Comparison of ENCODE assay signal across 23 cellular contexts in genomic region chr12:2768224-2768961, GRCh38.
"Had no signal": no experiment of that assay in that cellular context is flagged by ENCODE, and none has a peak within 500 bp of the region (broad histone marks: within the 10 kb centered on the region; RNA-seq: fewer than 3 reads in every experiment).

No MANE protein-coding gene starts in this region.

- ATAC-seq: gastrocnemius medialis; left cardiac atrium; naive thymus-derived CD4-positive, alpha-beta T cell; psoas muscle; stimulated activated naive B cell treated with anti-CD40 and anti-IgM and Interleukin-4, amounts not matched to agents 10 μg/mL and 1 μg/mL and 100 μg/mL, for 72 hours had no signal

- H3K27me3 ChIP-seq: colonic mucosa, dorsolateral prefrontal cortex, gastrocnemius medialis, stomach, thyroid gland had no signal

- FAIRE-seq: islet of Langerhans had no signal

- H3K79me2 ChIP-seq: parathyroid adenoma had no signal

- H3K27ac ChIP-seq: colonic mucosa, dorsolateral prefrontal cortex, gastrocnemius medialis, parathyroid adenoma, psoas muscle, stomach, thyroid gland had no signal

- DNase-seq: activated CD4-positive, alpha-beta T cell treated with anti-CD3 and anti-CD28 coated beads for 4 hours; activated CD4-positive, alpha-beta T cell treated with anti-CD3 and anti-CD28 coated beads, Interleukin-2, amount 50 U/mL, for 4 hours; activated gamma-delta T cell treated with Interleukin-2 at 50 U/mL for 16 hours; activated T-cell treated with anti-CD3 and anti-CD28 coated beads, Interleukin-2, amount 50 U/mL, for 1 hour; anterior cingulate cortex; cerebellar nuclear complex; colonic mucosa; dorsolateral prefrontal cortex; effector memory CD4-positive, alpha-beta T cell; gastrocnemius medialis; glutamatergic neuron; left cardiac atrium; midbrain; naive thymus-derived CD4-positive, alpha-beta T cell; nucleus accumbens; psoas muscle; stimulated activated CD4-positive, alpha-beta T cell treated with anti-CD3 and anti-CD28 coated beads, Interleukin-2, amount 100 ng/mL, for 24 hours; stimulated activated naive B cell treated with anti-CD40 and anti-IgM and Interleukin-4, amounts not matched to agents 10 μg/mL and 1 μg/mL and 100 μg/mL, for 72 hours; stomach; thyroid gland had no signal

- H3K4me2 ChIP-seq: smooth muscle cell had no signal

- H3K4me3 ChIP-seq: colonic mucosa, dorsolateral prefrontal cortex, gastrocnemius medialis, psoas muscle, smooth muscle cell, stomach, thyroid gland had no signal

- H3K36me3 ChIP-seq: colonic mucosa, gastrocnemius medialis, stomach, thyroid gland had no signal

- H3K9me3 ChIP-seq: colonic mucosa, gastrocnemius medialis, psoas muscle, stomach, thyroid gland had no signal

- H3K4me1 ChIP-seq: colonic mucosa, gastrocnemius medialis, parathyroid adenoma, psoas muscle had no signal
